In genomic region chr6:142087950-142088857, GRCh38 we compare ENCODE assay signal across 17 cellular contexts. TPM values are rescaled to one million over a fixed set of nuclear protein-coding genes. Genes with fewer than 3 reads are reported as not detected.
DNase-seq lines count a peak whose midpoint lies in the region; ATAC-seq and TF ChIP-seq lines count a peak whose summit lies in the region.
"Had no signal": no experiment of that assay in that cellular context is flagged by ENCODE, and none has a peak within 500 bp of the region (broad histone marks: within the 10 kb centered on the region; RNA-seq: fewer than 3 reads in every experiment).

No MANE protein-coding gene starts in this region.

- H3K4me1 ChIP-seq in HUES48 (ENCODE audit: control insufficient read depth, insufficient read depth, low read length) (no peaks in the 10 kb centered on the region), foreskin keratinocyte (no peaks in the 10 kb centered on the region)

- DNase-seq in NCI-H510A (lab: John Stamatoyannopoulos, UW) (peak; percentile 4), foreskin keratinocyte (no peak), posterior vena cava (ENCODE audit: low spot score) (peak; percentile 69), DMS153 (lab: John Stamatoyannopoulos, UW) (no peak), caudate nucleus (lab: John Stamatoyannopoulos, UW) (no peak)
- DNase-seq: GDM1, left ventricle myocardium inferior, NCI-H1105, NCI-H748 treated with DMSO at 0.1 percent for 48 hours, T1000 had no signal

- peaks cover 19% of the 10 kb centered on the region for H3K27me3 ChIP-seq in HUES48 (ENCODE audit: control insufficient read depth, insufficient read depth, low read length)
- H3K27me3 ChIP-seq in foreskin keratinocyte, result peaks cover 32% of the 10 kb centered on the region

- H3K36me3 ChIP-seq in HUES48 (ENCODE audit: control insufficient read depth, insufficient read depth, low read length), result no peaks in the 10 kb centered on the region
- H3K36me3 ChIP-seq: left ventricle myocardium inferior had no signal

- intact Hi-C loops in posterior vena cava (cut with DNase I), result no loop called here

- no peak for TF ChIP-seq CTCF in foreskin keratinocyte (conservative IDR thresholded peaks at IDR 0.05)

- H3K27ac ChIP-seq in HUES48 (ENCODE audit: low read depth, low read length), result no peak overlapping the region
- H3K27ac ChIP-seq in foreskin keratinocyte, result no peak overlapping the region
- no peak overlapping the region for H3K27ac ChIP-seq in caudate nucleus (ENCODE audit: low read depth, low read length)
- H3K27ac ChIP-seq: body of pancreas, left ventricle myocardium inferior had no signal

- ATAC-seq in foreskin keratinocyte, result peak; percentile 16
- ATAC-seq in HG02678 (IDR thresholded peaks at IDR 0.05; ENCODE audit: unreplicated experiment), result no peak
- ATAC-seq: body of pancreas, Right ventricle myocardium inferior, sciatic nerve had no signal

- peak overlapping the region; percentile 62 for H3K4me3 ChIP-seq in HUES48 (ENCODE audit: low read depth, low read length)
- H3K4me3 ChIP-seq: body of pancreas, left ventricle myocardium inferior had no signal

- no peaks in the 10 kb centered on the region for H3K9me3 ChIP-seq in HUES48 (ENCODE audit: control insufficient read depth, insufficient read depth, low read length)
- H3K9me3 ChIP-seq: body of pancreas, left ventricle myocardium inferior had no signal

- no peak overlapping the region for H3K9ac ChIP-seq in HUES48 (ENCODE audit: low read depth, low read length)

RNA-seq across cellular contexts. Expression of gene GJE1, which starts 44.5 kb away (rescaled TPM):
- total RNA-seq in foreskin keratinocyte (not detected in 2 replicates), posterior vena cava (not detected)
- not detected in 2 replicates for polyA plus RNA-seq in foreskin keratinocyte
- total RNA-seq: activated T-helper 2 cell treated with anti-CD3 and anti-CD28 coated beads, Interferon-gamma antibody, Interleukin-2, Interleukin-4, amounts not matched to agents 10 μg/mL and 5 μg/mL and 100 μg/mL, durations not matched to agents 14 hours and 24 hours and 36 hours; body of pancreas; left ventricle myocardium inferior; myocyte; Right ventricle myocardium inferior; sciatic nerve had no signal

RNA-seq across cellular contexts. Expression of gene NMBR, which starts 58.7 kb away (rescaled TPM):
- total RNA-seq in foreskin keratinocyte, result not detected in 2 replicates
- polyA plus RNA-seq in foreskin keratinocyte, result not detected in 2 replicates
- not detected for total RNA-seq in posterior vena cava
- total RNA-seq: activated T-helper 2 cell treated with anti-CD3 and anti-CD28 coated beads, Interferon-gamma antibody, Interleukin-2, Interleukin-4, amounts not matched to agents 10 μg/mL and 5 μg/mL and 100 μg/mL, durations not matched to agents 14 hours and 24 hours and 36 hours; body of pancreas; left ventricle myocardium inferior; myocyte; Right ventricle myocardium inferior had no signal

RNA-seq across cellular contexts. Expression of gene VTA1, which starts 58.9 kb away (rescaled TPM):
- 60.9 and 62.6 TPM in 2 replicates for total RNA-seq in foreskin keratinocyte
- 29.0 and 33.3 TPM in 2 replicates for polyA plus RNA-seq in foreskin keratinocyte
- 10 to 100 TPM; 25.4 to 28.5 TPM for total RNA-seq in posterior vena cava

Comparison
In these comparisons a context has a peak if more than half of its experiments do, and no peak if none do; other contexts are left out.
1. DNase-seq: peak in NCI-H510A (single experiment) and posterior vena cava (single experiment); none in foreskin keratinocyte (0 of 2), DMS153 (single experiment) and caudate nucleus (0 of 61).